Comparison of ENCODE assay signal across 1 cellular context in the genomic region with DNA sequence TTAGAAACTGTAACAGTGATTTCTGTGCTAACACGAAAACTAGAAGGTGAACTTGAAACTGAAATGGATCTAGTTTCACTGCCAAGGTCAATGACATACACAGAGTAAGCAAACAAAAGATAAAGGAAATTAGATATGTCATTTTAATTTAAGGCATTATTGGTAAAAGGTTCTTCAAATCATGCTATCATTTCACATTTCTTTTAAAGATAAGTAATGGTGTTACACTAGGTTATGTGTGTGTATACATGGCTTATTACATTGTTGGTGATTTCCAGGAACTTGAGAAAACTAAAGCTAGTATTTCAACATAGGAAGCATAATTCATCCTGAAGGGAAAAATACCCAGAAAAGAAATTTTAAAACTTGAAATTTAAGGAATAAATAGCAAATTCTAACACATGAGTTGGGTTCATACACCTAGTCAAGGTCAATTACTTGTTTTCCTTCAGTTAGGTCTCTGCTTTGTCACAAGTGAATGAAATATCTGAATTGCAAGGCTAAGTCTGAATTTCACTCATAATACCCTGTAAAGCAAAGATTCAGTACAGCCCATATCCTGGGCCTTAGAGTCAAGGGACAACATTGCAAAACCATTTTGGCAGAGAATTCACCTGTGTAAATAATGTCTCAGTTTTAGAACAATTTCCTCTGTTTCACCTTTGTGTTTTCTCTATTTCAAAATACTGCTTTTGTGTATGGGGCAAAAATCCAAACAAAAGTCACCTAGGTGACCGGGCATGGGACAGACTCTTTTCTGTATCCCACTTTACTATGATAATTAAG.
TF ChIP-seq lines count a peak whose summit lies in the region.

No MANE protein-coding gene starts in this region.

TF ChIP-seq in HepG2, 621 proteins besides CTCF, POLR2A, EP300 and RAD21 (continued from another document and continues in another):
- TF ChIP-seq RELA (CRISPR knock-in tag; IDR thresholded peaks at IDR 0.05) (no peak), DNMT1 (CRISPR knock-in tag; IDR thresholded peaks at IDR 0.05) (no peak), ZNF484 (CRISPR knock-in tag; IDR thresholded peaks at IDR 0.05; ENCODE audit: borderline replicate concordance, low read depth) (no peak), ATM (IDR thresholded peaks at IDR 0.05; ENCODE audit: borderline replicate concordance) (no peak), JUN (CRISPR knock-in tag; IDR thresholded peaks at IDR 0.05) (no peak), ZNF224 (CRISPR knock-in tag; IDR thresholded peaks at IDR 0.05) (no peak), CHD4 (IDR thresholded peaks at IDR 0.05; ENCODE audit: borderline replicate concordance, low read length) (peak; percentile 97; the same call in 1 of the 2 replicates), RFX1 (IDR thresholded peaks at IDR 0.05) (peak; percentile 54), TP53 (CRISPR knock-in tag; conservative IDR thresholded peaks at IDR 0.05) (no peak), FOXA1 (IDR thresholded peaks at IDR 0.05) (peak; percentile 84), FOXA1 (CRISPR knock-in tag; IDR thresholded peaks at IDR 0.05) (peak; percentile 94), FOXC1 (CRISPR knock-in tag; IDR thresholded peaks at IDR 0.05; ENCODE audit: borderline replicate concordance) (no peak), CBX5 (CRISPR knock-in tag; IDR thresholded peaks at IDR 0.05; ENCODE audit: borderline replicate concordance) (no peak), NCOA5 (CRISPR knock-in tag; IDR thresholded peaks at IDR 0.05) (no peak), BCL6 (CRISPR knock-in tag; IDR thresholded peaks at IDR 0.05) (peak; percentile 93), ZNF530 (CRISPR knock-in tag; IDR thresholded peaks at IDR 0.05; ENCODE audit: low read depth) (no peak), SMARCE1 (IDR thresholded peaks at IDR 0.05; ENCODE audit: borderline replicate concordance) (no peak), FOXJ3 (CRISPR knock-in tag; IDR thresholded peaks at IDR 0.05; ENCODE audit: borderline replicate concordance) (peak; percentile 95), MAFK (conservative IDR thresholded peaks at IDR 0.05 in 1 of 2, IDR thresholded peaks at IDR 0.05 in 1 of 2; ENCODE audit: low read length in 2 of 2) (no peak), NAIF1 (CRISPR knock-in tag; IDR thresholded peaks at IDR 0.05; ENCODE audit: borderline replicate concordance) (no peak), ISX (CRISPR knock-in tag; conservative IDR thresholded peaks at IDR 0.05) (no peak), TBX3 (IDR thresholded peaks at IDR 0.05; ENCODE audit: borderline replicate concordance) (0 out of 2 replicates have a peak, but pooled peaks have one; percentile 18), PHF21A (CRISPR knock-in tag; IDR thresholded peaks at IDR 0.05) (peak; percentile 70), NKX3-1 (CRISPR knock-in tag; IDR thresholded peaks at IDR 0.05) (no peak), ZFP41 (CRISPR knock-in tag; IDR thresholded peaks at IDR 0.05; ENCODE audit: borderline replicate concordance) (no peak), NR2C2 (CRISPR knock-in tag; IDR thresholded peaks at IDR 0.05; ENCODE audit: borderline replicate concordance) (no peak), ZNF256 (CRISPR knock-in tag; conservative IDR thresholded peaks at IDR 0.05) (no peak), ZNF501 (CRISPR knock-in tag; IDR thresholded peaks at IDR 0.05) (no peak), KLF6 (CRISPR knock-in tag; IDR thresholded peaks at IDR 0.05) (no peak), KDM4B (CRISPR knock-in tag; IDR thresholded peaks at IDR 0.05) (no peak), GLI4 (CRISPR knock-in tag; IDR thresholded peaks at IDR 0.05; ENCODE audit: borderline replicate concordance) (no peak), MIER3 (CRISPR knock-in tag; IDR thresholded peaks at IDR 0.05; ENCODE audit: borderline replicate concordance) (peak; percentile 67; the same call in 1 of the 2 replicates), U2AF1 (optimal IDR thresholded peaks at IDR 0.05; ENCODE audit: low read depth, low read length) (no peak), ZNF781 (CRISPR knock-in tag; IDR thresholded peaks at IDR 0.05; ENCODE audit: borderline replicate concordance, not compliant biosample characterization) (no peak), ZNF317 (CRISPR knock-in tag; IDR thresholded peaks at IDR 0.05) (no peak), RFX3 (CRISPR knock-in tag; IDR thresholded peaks at IDR 0.05) (peak; percentile 54), ELF3 (CRISPR knock-in tag; IDR thresholded peaks at IDR 0.05) (peak; percentile 69), SNRNP70 (IDR thresholded peaks at IDR 0.05; ENCODE audit: low read depth, low read length) (no peak), ZIK1 (CRISPR knock-in tag; IDR thresholded peaks at IDR 0.05; ENCODE audit: borderline replicate concordance, low read depth) (no peak), NCOR1 (IDR thresholded peaks at IDR 0.05; ENCODE audit: borderline replicate concordance, low read length) (peak; percentile 97), MEIS2 (CRISPR knock-in tag; IDR thresholded peaks at IDR 0.05) (no peak), SRY (CRISPR knock-in tag; IDR thresholded peaks at IDR 0.05) (no peak), LCORL (IDR thresholded peaks at IDR 0.05) (peak; percentile 85), LCORL (CRISPR knock-in tag; IDR thresholded peaks at IDR 0.05) (peak; percentile 92), SIX4 (CRISPR knock-in tag; IDR thresholded peaks at IDR 0.05) (peak; percentile 70), CCAR2 (optimal IDR thresholded peaks at IDR 0.05; ENCODE audit: low read depth, low read length) (no peak), ZNF12 (CRISPR knock-in tag; IDR thresholded peaks at IDR 0.05) (no peak)
- TF ChIP-seq, protein P1, sequence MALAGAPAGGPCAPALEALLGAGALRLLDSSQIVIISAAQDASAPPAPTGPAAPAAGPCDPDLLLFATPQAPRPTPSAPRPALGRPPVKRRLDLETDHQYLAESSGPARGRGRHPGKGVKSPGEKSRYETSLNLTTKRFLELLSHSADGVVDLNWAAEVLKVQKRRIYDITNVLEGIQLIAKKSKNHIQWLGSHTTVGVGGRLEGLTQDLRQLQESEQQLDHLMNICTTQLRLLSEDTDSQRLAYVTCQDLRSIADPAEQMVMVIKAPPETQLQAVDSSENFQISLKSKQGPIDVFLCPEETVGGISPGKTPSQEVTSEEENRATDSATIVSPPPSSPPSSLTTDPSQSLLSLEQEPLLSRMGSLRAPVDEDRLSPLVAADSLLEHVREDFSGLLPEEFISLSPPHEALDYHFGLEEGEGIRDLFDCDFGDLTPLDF (CRISPR knock-in tag; IDR thresholded peaks at IDR 0.05) = no peak
- TF ChIP-seq, protein P2, sequence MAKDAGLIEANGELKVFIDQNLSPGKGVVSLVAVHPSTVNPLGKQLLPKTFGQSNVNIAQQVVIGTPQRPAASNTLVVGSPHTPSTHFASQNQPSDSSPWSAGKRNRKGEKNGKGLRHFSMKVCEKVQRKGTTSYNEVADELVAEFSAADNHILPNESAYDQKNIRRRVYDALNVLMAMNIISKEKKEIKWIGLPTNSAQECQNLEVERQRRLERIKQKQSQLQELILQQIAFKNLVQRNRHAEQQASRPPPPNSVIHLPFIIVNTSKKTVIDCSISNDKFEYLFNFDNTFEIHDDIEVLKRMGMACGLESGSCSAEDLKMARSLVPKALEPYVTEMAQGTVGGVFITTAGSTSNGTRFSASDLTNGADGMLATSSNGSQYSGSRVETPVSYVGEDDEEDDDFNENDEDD (CRISPR knock-in tag; IDR thresholded peaks at IDR 0.05; ENCODE audit: borderline replicate concordance) = no peak
- TF ChIP-seq, protein P3, sequence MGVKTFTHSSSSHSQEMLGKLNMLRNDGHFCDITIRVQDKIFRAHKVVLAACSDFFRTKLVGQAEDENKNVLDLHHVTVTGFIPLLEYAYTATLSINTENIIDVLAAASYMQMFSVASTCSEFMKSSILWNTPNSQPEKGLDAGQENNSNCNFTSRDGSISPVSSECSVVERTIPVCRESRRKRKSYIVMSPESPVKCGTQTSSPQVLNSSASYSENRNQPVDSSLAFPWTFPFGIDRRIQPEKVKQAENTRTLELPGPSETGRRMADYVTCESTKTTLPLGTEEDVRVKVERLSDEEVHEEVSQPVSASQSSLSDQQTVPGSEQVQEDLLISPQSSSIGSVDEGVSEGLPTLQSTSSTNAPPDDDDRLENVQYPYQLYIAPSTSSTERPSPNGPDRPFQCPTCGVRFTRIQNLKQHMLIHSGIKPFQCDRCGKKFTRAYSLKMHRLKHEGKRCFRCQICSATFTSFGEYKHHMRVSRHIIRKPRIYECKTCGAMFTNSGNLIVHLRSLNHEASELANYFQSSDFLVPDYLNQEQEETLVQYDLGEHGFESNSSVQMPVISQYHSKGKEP (CRISPR knock-in tag; IDR thresholded peaks at IDR 0.05) = no peak
- TF ChIP-seq, protein P4, sequence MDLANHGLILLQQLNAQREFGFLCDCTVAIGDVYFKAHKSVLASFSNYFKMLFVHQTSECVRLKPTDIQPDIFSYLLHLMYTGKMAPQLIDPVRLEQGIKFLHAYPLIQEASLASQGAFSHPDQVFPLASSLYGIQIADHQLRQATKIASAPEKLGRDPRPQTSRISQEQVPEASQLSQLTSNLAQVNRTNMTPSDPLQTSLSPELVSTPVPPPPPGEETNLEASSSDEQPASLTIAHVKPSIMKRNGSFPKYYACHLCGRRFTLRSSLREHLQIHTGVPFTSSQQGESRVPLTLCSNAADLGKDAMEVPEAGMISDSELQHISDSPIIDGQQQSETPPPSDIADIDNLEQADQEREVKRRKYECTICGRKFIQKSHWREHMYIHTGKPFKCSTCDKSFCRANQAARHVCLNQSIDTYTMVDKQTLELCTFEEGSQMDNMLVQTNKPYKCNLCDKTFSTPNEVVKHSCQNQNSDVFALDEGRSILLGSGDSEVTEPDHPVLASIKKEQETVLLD (CRISPR knock-in tag; IDR thresholded peaks at IDR 0.05; ENCODE audit: low read depth) = no peak
- TF ChIP-seq, protein P5, sequence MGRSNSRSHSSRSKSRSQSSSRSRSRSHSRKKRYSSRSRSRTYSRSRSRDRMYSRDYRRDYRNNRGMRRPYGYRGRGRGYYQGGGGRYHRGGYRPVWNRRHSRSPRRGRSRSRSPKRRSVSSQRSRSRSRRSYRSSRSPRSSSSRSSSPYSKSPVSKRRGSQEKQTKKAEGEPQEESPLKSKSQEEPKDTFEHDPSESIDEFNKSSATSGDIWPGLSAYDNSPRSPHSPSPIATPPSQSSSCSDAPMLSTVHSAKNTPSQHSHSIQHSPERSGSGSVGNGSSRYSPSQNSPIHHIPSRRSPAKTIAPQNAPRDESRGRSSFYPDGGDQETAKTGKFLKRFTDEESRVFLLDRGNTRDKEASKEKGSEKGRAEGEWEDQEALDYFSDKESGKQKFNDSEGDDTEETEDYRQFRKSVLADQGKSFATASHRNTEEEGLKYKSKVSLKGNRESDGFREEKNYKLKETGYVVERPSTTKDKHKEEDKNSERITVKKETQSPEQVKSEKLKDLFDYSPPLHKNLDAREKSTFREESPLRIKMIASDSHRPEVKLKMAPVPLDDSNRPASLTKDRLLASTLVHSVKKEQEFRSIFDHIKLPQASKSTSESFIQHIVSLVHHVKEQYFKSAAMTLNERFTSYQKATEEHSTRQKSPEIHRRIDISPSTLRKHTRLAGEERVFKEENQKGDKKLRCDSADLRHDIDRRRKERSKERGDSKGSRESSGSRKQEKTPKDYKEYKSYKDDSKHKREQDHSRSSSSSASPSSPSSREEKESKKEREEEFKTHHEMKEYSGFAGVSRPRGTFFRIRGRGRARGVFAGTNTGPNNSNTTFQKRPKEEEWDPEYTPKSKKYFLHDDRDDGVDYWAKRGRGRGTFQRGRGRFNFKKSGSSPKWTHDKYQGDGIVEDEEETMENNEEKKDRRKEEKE (IDR thresholded peaks at IDR 0.05) = no peak
- TF ChIP-seq, protein P6, sequence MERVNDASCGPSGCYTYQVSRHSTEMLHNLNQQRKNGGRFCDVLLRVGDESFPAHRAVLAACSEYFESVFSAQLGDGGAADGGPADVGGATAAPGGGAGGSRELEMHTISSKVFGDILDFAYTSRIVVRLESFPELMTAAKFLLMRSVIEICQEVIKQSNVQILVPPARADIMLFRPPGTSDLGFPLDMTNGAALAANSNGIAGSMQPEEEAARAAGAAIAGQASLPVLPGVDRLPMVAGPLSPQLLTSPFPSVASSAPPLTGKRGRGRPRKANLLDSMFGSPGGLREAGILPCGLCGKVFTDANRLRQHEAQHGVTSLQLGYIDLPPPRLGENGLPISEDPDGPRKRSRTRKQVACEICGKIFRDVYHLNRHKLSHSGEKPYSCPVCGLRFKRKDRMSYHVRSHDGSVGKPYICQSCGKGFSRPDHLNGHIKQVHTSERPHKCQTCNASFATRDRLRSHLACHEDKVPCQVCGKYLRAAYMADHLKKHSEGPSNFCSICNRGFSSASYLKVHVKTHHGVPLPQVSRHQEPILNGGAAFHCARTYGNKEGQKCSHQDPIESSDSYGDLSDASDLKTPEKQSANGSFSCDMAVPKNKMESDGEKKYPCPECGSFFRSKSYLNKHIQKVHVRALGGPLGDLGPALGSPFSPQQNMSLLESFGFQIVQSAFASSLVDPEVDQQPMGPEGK (CRISPR knock-in tag; IDR thresholded peaks at IDR 0.05) = 0 out of 2 replicates have a peak, but pooled peaks have one; percentile 37
- TF ChIP-seq, protein P7, sequence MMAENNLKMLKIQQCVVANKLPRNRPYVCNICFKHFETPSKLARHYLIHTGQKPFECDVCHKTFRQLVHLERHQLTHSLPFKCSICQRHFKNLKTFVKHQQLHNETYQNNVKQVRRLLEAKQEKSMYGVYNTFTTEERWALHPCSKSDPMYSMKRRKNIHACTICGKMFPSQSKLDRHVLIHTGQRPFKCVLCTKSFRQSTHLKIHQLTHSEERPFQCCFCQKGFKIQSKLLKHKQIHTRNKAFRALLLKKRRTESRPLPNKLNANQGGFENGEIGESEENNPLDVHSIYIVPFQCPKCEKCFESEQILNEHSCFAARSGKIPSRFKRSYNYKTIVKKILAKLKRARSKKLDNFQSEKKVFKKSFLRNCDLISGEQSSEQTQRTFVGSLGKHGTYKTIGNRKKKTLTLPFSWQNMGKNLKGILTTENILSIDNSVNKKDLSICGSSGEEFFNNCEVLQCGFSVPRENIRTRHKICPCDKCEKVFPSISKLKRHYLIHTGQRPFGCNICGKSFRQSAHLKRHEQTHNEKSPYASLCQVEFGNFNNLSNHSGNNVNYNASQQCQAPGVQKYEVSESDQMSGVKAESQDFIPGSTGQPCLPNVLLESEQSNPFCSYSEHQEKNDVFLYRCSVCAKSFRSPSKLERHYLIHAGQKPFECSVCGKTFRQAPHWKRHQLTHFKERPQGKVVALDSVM (CRISPR knock-in tag; IDR thresholded peaks at IDR 0.05) = no peak
- TF ChIP-seq, protein P8, sequence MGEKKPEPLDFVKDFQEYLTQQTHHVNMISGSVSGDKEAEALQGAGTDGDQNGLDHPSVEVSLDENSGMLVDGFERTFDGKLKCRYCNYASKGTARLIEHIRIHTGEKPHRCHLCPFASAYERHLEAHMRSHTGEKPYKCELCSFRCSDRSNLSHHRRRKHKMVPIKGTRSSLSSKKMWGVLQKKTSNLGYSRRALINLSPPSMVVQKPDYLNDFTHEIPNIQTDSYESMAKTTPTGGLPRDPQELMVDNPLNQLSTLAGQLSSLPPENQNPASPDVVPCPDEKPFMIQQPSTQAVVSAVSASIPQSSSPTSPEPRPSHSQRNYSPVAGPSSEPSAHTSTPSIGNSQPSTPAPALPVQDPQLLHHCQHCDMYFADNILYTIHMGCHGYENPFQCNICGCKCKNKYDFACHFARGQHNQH (CRISPR knock-in tag; IDR thresholded peaks at IDR 0.05) = no peak
- TF ChIP-seq, protein P9, sequence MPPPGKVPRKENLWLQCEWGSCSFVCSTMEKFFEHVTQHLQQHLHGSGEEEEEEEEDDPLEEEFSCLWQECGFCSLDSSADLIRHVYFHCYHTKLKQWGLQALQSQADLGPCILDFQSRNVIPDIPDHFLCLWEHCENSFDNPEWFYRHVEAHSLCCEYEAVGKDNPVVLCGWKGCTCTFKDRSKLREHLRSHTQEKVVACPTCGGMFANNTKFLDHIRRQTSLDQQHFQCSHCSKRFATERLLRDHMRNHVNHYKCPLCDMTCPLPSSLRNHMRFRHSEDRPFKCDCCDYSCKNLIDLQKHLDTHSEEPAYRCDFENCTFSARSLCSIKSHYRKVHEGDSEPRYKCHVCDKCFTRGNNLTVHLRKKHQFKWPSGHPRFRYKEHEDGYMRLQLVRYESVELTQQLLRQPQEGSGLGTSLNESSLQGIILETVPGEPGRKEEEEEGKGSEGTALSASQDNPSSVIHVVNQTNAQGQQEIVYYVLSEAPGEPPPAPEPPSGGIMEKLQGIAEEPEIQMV (CRISPR knock-in tag; IDR thresholded peaks at IDR 0.05; ENCODE audit: low read depth) = no peak
